10 cellular contexts compared by ENCODE assay signal in the genomic region with DNA sequence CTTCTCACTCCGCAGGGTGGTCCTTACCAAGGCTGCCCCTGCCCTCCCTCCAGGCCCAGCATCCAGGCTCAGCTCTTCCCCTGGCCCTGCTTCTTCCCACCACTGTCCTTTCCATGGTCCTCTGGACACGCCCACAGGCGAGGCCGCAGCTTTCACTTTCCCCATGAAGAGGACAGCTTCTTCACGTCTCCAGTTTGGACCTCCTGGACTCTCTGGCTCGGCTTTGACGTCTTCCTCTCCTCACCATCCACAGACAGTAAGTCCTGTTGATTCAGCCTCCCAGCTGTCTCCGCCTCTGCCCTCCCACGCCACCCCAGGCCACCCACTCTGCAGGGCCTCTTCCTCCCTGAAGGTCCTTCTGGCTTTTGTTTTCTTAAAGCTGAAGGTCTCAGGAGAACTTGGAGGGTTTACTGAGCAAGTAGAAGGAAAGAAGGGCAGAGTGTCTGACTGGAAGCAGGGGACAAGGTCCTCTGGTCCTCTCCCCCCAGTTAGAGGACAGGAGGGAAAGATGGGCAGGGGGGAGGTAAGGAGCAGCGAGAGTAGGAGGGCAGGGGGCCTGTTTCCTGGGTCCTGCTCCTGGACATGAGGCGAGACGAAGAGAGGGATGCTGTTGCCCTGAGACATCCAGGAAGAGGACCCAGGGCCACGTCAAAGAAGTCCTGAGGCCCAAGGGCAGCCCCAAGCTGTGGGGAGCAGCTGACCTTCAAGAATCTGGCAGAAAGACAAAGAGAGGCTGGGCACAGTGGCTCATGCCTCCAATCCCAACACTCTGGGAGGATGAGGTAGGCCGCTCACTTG. TPM values are rescaled to one million over a fixed set of nuclear protein-coding genes. Genes with fewer than 3 reads are reported as not detected.
DNase-seq lines count a peak whose midpoint lies in the region; ATAC-seq and TF ChIP-seq lines count a peak whose summit lies in the region.
"Had no signal": no experiment of that assay in that cellular context is flagged by ENCODE, and none has a peak within 500 bp of the region (broad histone marks: within the 10 kb centered on the region; RNA-seq: fewer than 3 reads in every experiment).

No MANE protein-coding gene starts in this region.

- H3K9me3 ChIP-seq in mucosa of descending colon, result peaks cover 7% of the 10 kb centered on the region
- H3K9me3 ChIP-seq: thyroid gland had no signal

- DNase-seq in activated naive CD4-positive, alpha-beta T cell treated with anti-CD3 and anti-CD28 coated beads, Interleukin-2, amount 10 ng/mL, durations not matched to agents 7 days and 5 days, result no peak
- DNase-seq in activated naive CD4-positive, alpha-beta T cell treated with anti-CD3 and anti-CD28 coated beads for 36 hours, result no peak
- peak; percentile 87 for DNase-seq in brain pericyte (ENCODE audit: low read depth, low spot score)
- peak; percentile 70 to 76 (median 73) for DNase-seq in mucosa of descending colon
- DNase-seq: thyroid gland had no signal

- peak overlapping the region; percentile 75 for H3K27ac ChIP-seq in urinary bladder (ENCODE audit: low read depth)
- H3K27ac ChIP-seq: C4-2B had no signal

- H3K4me3 ChIP-seq in mucosa of descending colon (no peak overlapping the region), urinary bladder (ENCODE audit: low read depth, low read length) (no peak overlapping the region)
- H3K4me3 ChIP-seq: thyroid gland had no signal

- H3K36me3 ChIP-seq in mucosa of descending colon (ENCODE audit: low read depth) (no peaks in the 10 kb centered on the region), urinary bladder (ENCODE audit: insufficient read depth) (no peaks in the 10 kb centered on the region)
- H3K36me3 ChIP-seq: thyroid gland had no signal

- CTCF ChIA-PET in activated naive CD4-positive, alpha-beta T cell treated with anti-CD3 and anti-CD28 coated beads, Interleukin-2, amount 10 ng/mL, durations not matched to agents 7 days and 5 days (lab: Charles Lee), result interaction anchor here (0.8 to 5.2 kb wide), 5 partner anchors 22 to 46 kb away, joined by 3 to 51 read pairs (median 8); a partner anchor contains a TSS
- CTCF ChIA-PET in activated naive CD4-positive, alpha-beta T cell treated with anti-CD3 and anti-CD28 coated beads for 36 hours (lab: Charles Lee), result interaction anchor here (0.7 to 2.8 kb wide), 7 partner anchors 9 to 72 kb away, joined by 3 to 11 read pairs (median 4); a partner anchor contains a TSS

- intact Hi-C loops in activated naive CD4-positive, alpha-beta T cell treated with anti-CD3 and anti-CD28 coated beads for 36 hours (cut with micrococcal nuclease), result loop anchor here (5.0 kb wide), 1 partner anchor 143 kb away; no protein-coding TSS in a partner anchor
- intact Hi-C loops in mucosa of descending colon (cut with DNase I, micrococcal nuclease), result loop anchor here (5.0 kb wide), 2 partner anchors 38 to 73 kb away; no protein-coding TSS in a partner anchor

- H3K4me1 Mint-ChIP-seq in activated naive CD4-positive, alpha-beta T cell treated with anti-CD3 and anti-CD28 coated beads, Interleukin-2, amount 10 ng/mL, durations not matched to agents 7 days and 5 days, result peaks cover 33% of the 10 kb centered on the region
- H3K4me1 Mint-ChIP-seq in activated naive CD4-positive, alpha-beta T cell treated with anti-CD3 and anti-CD28 coated beads for 36 hours (ENCODE audit: low read depth), result peaks cover 4% of the 10 kb centered on the region
- peaks cover 23% of the 10 kb centered on the region for H3K4me1 Mint-ChIP-seq in stimulated activated memory B cell treated with anti-CD40 and anti-IgM and Interleukin-4, amounts not matched to agents 10 μg/mL and 1 μg/mL and 100 μg/mL, for 72 hours

- H3K27ac Mint-ChIP-seq in activated naive CD4-positive, alpha-beta T cell treated with anti-CD3 and anti-CD28 coated beads, Interleukin-2, amount 10 ng/mL, durations not matched to agents 7 days and 5 days, result peak overlapping the region; percentile 20
- H3K27ac Mint-ChIP-seq in activated naive CD4-positive, alpha-beta T cell treated with anti-CD3 and anti-CD28 coated beads for 36 hours, result no peak overlapping the region
- no peak overlapping the region for H3K27ac Mint-ChIP-seq in stimulated activated memory B cell treated with anti-CD40 and anti-IgM and Interleukin-4, amounts not matched to agents 10 μg/mL and 1 μg/mL and 100 μg/mL, for 72 hours

- H3K4me1 ChIP-seq in mucosa of descending colon (ENCODE audit: low read depth), result peaks cover 5% of the 10 kb centered on the region
- no peaks in the 10 kb centered on the region for H3K4me1 ChIP-seq in urinary bladder (ENCODE audit: insufficient read depth)

- TF ChIP-seq CTCF in mucosa of descending colon (IDR thresholded peaks at IDR 0.05), result no peak

- WGBS in urinary bladder, result 49% methylated on average over 14 of the region's 14 CpGs

- peaks cover 14% of the 10 kb centered on the region for H3K36me3 Mint-ChIP-seq in activated naive CD4-positive, alpha-beta T cell treated with anti-CD3 and anti-CD28 coated beads, Interleukin-2, amount 10 ng/mL, durations not matched to agents 7 days and 5 days
- peaks cover 2% of the 10 kb centered on the region for H3K36me3 Mint-ChIP-seq in activated naive CD4-positive, alpha-beta T cell treated with anti-CD3 and anti-CD28 coated beads for 36 hours (ENCODE audit: low read depth)
- H3K36me3 Mint-ChIP-seq in stimulated activated memory B cell treated with anti-CD40 and anti-IgM and Interleukin-4, amounts not matched to agents 10 μg/mL and 1 μg/mL and 100 μg/mL, for 72 hours, result peaks cover 21% of the 10 kb centered on the region

- peaks cover 57% of the 10 kb centered on the region for H3K27me3 Mint-ChIP-seq in activated naive CD4-positive, alpha-beta T cell treated with anti-CD3 and anti-CD28 coated beads, Interleukin-2, amount 10 ng/mL, durations not matched to agents 7 days and 5 days
- H3K27me3 Mint-ChIP-seq in activated naive CD4-positive, alpha-beta T cell treated with anti-CD3 and anti-CD28 coated beads for 36 hours (ENCODE audit: low read depth), result no peaks in the 10 kb centered on the region
- H3K27me3 Mint-ChIP-seq in stimulated activated memory B cell treated with anti-CD40 and anti-IgM and Interleukin-4, amounts not matched to agents 10 μg/mL and 1 μg/mL and 100 μg/mL, for 72 hours, result peaks cover 15% of the 10 kb centered on the region

- H3K4me3 Mint-ChIP-seq in activated naive CD4-positive, alpha-beta T cell treated with anti-CD3 and anti-CD28 coated beads, Interleukin-2, amount 10 ng/mL, durations not matched to agents 7 days and 5 days, result peak overlapping the region; percentile 48
- no peak overlapping the region for H3K4me3 Mint-ChIP-seq in activated naive CD4-positive, alpha-beta T cell treated with anti-CD3 and anti-CD28 coated beads for 36 hours
- no peak overlapping the region for H3K4me3 Mint-ChIP-seq in stimulated activated memory B cell treated with anti-CD40 and anti-IgM and Interleukin-4, amounts not matched to agents 10 μg/mL and 1 μg/mL and 100 μg/mL, for 72 hours

- peaks cover 14% of the 10 kb centered on the region for H3K9me3 Mint-ChIP-seq in activated naive CD4-positive, alpha-beta T cell treated with anti-CD3 and anti-CD28 coated beads, Interleukin-2, amount 10 ng/mL, durations not matched to agents 7 days and 5 days
- peaks cover 9% of the 10 kb centered on the region for H3K9me3 Mint-ChIP-seq in activated naive CD4-positive, alpha-beta T cell treated with anti-CD3 and anti-CD28 coated beads for 36 hours
- peaks cover 11% of the 10 kb centered on the region for H3K9me3 Mint-ChIP-seq in stimulated activated memory B cell treated with anti-CD40 and anti-IgM and Interleukin-4, amounts not matched to agents 10 μg/mL and 1 μg/mL and 100 μg/mL, for 72 hours

- ATAC-seq in mucosa of descending colon (peak; percentile 77), HG03280 (IDR thresholded peaks at IDR 0.05; ENCODE audit: unreplicated experiment) (no peak), GM18870 (IDR thresholded peaks at IDR 0.05; ENCODE audit: unreplicated experiment) (no peak)
- no peak for ATAC-seq in stimulated activated memory B cell treated with anti-CD40 and anti-IgM and Interleukin-4, amounts not matched to agents 10 μg/mL and 1 μg/mL and 100 μg/mL, for 72 hours

RNA-seq across cellular contexts. Expression of a gene that starts 24.7 kb away (rescaled TPM):
- not detected for total RNA-seq in activated naive CD4-positive, alpha-beta T cell treated with anti-CD3 and anti-CD28 coated beads for 36 hours
- 1 to 10 TPM in 1 of 3 donors, under 1 TPM in 2; 0.57 to 1.2 (median 0.87) TPM for total RNA-seq in mucosa of descending colon
- total RNA-seq in urinary bladder, result 0.26 TPM
- polyA plus RNA-seq in urinary bladder, result 0.54 TPM

RNA-seq across cellular contexts. Expression of a gene that starts 37.7 kb away (rescaled TPM):
- total RNA-seq in activated naive CD4-positive, alpha-beta T cell treated with anti-CD3 and anti-CD28 coated beads for 36 hours, result not detected
- total RNA-seq in mucosa of descending colon, result not detected
- not detected for total RNA-seq in urinary bladder
- polyA plus RNA-seq in urinary bladder, result not detected

Comparison
In these comparisons a context has a peak if more than half of its experiments do, and no peak if none do; other contexts are left out.
1. DNase-seq: peak in brain pericyte (single experiment) and mucosa of descending colon (3 of 3); none in activated naive CD4-positive, alpha-beta T cell treated with anti-CD3 and anti-CD28 coated beads, Interleukin-2, amount 10 ng/mL, durations not matched to agents 7 days and 5 days (single experiment) and activated naive CD4-positive, alpha-beta T cell treated with anti-CD3 and anti-CD28 coated beads for 36 hours (single experiment).